Comparison of ENCODE assay signal across 2 cellular contexts in the genomic region with DNA sequence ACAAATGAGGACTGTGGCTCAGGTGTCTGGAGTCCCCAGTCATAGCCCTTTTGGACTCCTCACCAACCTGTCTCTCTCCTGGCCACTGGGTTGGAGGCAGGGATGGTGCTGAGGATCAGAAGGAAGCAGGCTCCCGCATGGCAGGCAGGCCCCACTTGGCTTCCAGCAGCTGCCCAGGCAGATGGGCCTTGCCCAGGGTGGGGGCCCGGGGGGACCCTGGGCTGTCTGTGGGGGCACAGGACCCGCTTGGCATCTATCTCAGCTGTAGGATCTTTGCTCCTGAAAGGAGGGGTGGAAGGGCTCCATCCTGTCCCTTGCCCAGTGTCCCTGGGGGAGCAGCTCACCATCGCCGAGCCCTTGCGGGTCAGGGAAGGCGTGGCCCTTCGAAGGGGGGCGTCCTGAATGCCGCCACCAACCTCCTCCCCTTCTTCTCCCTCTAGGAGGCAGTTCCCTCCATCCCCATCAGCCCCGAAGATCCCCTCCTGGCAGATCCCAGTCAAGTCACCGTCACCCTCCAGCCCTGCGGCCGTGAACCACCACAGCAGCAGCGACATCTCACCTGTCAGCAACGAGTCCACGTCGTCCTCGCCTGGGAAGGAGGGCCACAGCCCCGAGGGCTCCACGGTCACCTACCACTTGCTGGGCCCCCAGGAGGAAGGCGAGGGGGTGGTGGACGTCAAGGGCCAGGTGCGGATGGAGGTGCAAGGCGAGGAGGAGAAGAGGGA.
TF ChIP-seq lines count a peak whose summit lies in the region.

No MANE protein-coding gene starts in this region.

TF ChIP-seq in liver, 16 proteins besides CTCF, POLR2A, EP300 and RAD21:
- TF ChIP-seq, protein P1, sequence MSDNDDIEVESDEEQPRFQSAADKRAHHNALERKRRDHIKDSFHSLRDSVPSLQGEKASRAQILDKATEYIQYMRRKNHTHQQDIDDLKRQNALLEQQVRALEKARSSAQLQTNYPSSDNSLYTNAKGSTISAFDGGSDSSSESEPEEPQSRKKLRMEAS (IDR thresholded peaks at IDR 0.05), result no peak
- TF ChIP-seq YY1 (IDR thresholded peaks at IDR 0.05) (no peak), HNF4G (IDR thresholded peaks at IDR 0.05) (no peak), GABPA (IDR thresholded peaks at IDR 0.05 in 1 of 2, conservative IDR thresholded peaks at IDR 0.05 in 1 of 2) (no peak), JUND (IDR thresholded peaks at IDR 0.05) (no peak), FOXA2 (IDR thresholded peaks at IDR 0.05) (no peak), RXRA (IDR thresholded peaks at IDR 0.05) (no peak), TAF1 (conservative IDR thresholded peaks at IDR 0.05) (no peak), EGR1 (IDR thresholded peaks at IDR 0.05; ENCODE audit: low read depth in 2 of 2) (no peak), HNF4A (conservative IDR thresholded peaks at IDR 0.05) (no peak)
- TF ChIP-seq, protein P2, sequence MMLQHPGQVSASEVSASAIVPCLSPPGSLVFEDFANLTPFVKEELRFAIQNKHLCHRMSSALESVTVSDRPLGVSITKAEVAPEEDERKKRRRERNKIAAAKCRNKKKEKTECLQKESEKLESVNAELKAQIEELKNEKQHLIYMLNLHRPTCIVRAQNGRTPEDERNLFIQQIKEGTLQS (IDR thresholded peaks at IDR 0.05), result no peak
- TF ChIP-seq, protein P3, sequence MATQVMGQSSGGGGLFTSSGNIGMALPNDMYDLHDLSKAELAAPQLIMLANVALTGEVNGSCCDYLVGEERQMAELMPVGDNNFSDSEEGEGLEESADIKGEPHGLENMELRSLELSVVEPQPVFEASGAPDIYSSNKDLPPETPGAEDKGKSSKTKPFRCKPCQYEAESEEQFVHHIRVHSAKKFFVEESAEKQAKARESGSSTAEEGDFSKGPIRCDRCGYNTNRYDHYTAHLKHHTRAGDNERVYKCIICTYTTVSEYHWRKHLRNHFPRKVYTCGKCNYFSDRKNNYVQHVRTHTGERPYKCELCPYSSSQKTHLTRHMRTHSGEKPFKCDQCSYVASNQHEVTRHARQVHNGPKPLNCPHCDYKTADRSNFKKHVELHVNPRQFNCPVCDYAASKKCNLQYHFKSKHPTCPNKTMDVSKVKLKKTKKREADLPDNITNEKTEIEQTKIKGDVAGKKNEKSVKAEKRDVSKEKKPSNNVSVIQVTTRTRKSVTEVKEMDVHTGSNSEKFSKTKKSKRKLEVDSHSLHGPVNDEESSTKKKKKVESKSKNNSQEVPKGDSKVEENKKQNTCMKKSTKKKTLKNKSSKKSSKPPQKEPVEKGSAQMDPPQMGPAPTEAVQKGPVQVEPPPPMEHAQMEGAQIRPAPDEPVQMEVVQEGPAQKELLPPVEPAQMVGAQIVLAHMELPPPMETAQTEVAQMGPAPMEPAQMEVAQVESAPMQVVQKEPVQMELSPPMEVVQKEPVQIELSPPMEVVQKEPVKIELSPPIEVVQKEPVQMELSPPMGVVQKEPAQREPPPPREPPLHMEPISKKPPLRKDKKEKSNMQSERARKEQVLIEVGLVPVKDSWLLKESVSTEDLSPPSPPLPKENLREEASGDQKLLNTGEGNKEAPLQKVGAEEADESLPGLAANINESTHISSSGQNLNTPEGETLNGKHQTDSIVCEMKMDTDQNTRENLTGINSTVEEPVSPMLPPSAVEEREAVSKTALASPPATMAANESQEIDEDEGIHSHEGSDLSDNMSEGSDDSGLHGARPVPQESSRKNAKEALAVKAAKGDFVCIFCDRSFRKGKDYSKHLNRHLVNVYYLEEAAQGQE (IDR thresholded peaks at IDR 0.05), result no peak

TF ChIP-seq in HepG2, 621 proteins besides CTCF, POLR2A, EP300 and RAD21 (continued from another document):
- TF ChIP-seq, protein P4, sequence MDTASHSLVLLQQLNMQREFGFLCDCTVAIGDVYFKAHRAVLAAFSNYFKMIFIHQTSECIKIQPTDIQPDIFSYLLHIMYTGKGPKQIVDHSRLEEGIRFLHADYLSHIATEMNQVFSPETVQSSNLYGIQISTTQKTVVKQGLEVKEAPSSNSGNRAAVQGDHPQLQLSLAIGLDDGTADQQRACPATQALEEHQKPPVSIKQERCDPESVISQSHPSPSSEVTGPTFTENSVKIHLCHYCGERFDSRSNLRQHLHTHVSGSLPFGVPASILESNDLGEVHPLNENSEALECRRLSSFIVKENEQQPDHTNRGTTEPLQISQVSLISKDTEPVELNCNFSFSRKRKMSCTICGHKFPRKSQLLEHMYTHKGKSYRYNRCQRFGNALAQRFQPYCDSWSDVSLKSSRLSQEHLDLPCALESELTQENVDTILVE (CRISPR knock-in tag; IDR thresholded peaks at IDR 0.05), result no peak
- TF ChIP-seq JUNB (CRISPR knock-in tag; IDR thresholded peaks at IDR 0.05; ENCODE audit: borderline replicate concordance), result no peak
- TF ChIP-seq, protein P5, sequence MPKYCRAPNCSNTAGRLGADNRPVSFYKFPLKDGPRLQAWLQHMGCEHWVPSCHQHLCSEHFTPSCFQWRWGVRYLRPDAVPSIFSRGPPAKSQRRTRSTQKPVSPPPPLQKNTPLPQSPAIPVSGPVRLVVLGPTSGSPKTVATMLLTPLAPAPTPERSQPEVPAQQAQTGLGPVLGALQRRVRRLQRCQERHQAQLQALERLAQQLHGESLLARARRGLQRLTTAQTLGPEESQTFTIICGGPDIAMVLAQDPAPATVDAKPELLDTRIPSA (CRISPR knock-in tag; IDR thresholded peaks at IDR 0.05; ENCODE audit: borderline replicate concordance), result no peak
- TF ChIP-seq FIP1L1 (IDR thresholded peaks at IDR 0.05; ENCODE audit: borderline replicate concordance, insufficient read depth, low read depth, low read length), result no peak
- no peak for TF ChIP-seq ZNF790 (CRISPR knock-in tag; IDR thresholded peaks at IDR 0.05; ENCODE audit: borderline replicate concordance)
- no peak for TF ChIP-seq NRL (CRISPR knock-in tag; IDR thresholded peaks at IDR 0.05; ENCODE audit: borderline replicate concordance)
- no peak for TF ChIP-seq SOX6 (IDR thresholded peaks at IDR 0.05)
- no peak for TF ChIP-seq SOX6 (CRISPR knock-in tag; IDR thresholded peaks at IDR 0.05)
- TF ChIP-seq, protein P6, sequence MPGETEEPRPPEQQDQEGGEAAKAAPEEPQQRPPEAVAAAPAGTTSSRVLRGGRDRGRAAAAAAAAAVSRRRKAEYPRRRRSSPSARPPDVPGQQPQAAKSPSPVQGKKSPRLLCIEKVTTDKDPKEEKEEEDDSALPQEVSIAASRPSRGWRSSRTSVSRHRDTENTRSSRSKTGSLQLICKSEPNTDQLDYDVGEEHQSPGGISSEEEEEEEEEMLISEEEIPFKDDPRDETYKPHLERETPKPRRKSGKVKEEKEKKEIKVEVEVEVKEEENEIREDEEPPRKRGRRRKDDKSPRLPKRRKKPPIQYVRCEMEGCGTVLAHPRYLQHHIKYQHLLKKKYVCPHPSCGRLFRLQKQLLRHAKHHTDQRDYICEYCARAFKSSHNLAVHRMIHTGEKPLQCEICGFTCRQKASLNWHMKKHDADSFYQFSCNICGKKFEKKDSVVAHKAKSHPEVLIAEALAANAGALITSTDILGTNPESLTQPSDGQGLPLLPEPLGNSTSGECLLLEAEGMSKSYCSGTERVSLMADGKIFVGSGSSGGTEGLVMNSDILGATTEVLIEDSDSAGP (CRISPR knock-in tag; IDR thresholded peaks at IDR 0.05; ENCODE audit: borderline replicate concordance), result no peak
- no peak for TF ChIP-seq ZNF121 (CRISPR knock-in tag; IDR thresholded peaks at IDR 0.05)
- TF ChIP-seq MXD4 (CRISPR knock-in tag; IDR thresholded peaks at IDR 0.05), result no peak
- no peak for TF ChIP-seq NONO (IDR thresholded peaks at IDR 0.05)
- TF ChIP-seq NONO (CRISPR knock-in tag; conservative IDR thresholded peaks at IDR 0.05), result no peak
- TF ChIP-seq NFIB (CRISPR knock-in tag; IDR thresholded peaks at IDR 0.05; ENCODE audit: borderline replicate concordance), result no peak
- TF ChIP-seq ZNF564 (CRISPR knock-in tag; IDR thresholded peaks at IDR 0.05), result no peak
- TF ChIP-seq, protein P7, sequence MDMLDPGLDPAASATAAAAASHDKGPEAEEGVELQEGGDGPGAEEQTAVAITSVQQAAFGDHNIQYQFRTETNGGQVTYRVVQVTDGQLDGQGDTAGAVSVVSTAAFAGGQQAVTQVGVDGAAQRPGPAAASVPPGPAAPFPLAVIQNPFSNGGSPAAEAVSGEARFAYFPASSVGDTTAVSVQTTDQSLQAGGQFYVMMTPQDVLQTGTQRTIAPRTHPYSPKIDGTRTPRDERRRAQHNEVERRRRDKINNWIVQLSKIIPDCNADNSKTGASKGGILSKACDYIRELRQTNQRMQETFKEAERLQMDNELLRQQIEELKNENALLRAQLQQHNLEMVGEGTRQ (IDR thresholded peaks at IDR 0.05; ENCODE audit: low read depth, low read length), result no peak
- TF ChIP-seq, protein P7 (CRISPR knock-in tag; IDR thresholded peaks at IDR 0.05; ENCODE audit: borderline replicate concordance), result no peak
- TF ChIP-seq, protein P8, sequence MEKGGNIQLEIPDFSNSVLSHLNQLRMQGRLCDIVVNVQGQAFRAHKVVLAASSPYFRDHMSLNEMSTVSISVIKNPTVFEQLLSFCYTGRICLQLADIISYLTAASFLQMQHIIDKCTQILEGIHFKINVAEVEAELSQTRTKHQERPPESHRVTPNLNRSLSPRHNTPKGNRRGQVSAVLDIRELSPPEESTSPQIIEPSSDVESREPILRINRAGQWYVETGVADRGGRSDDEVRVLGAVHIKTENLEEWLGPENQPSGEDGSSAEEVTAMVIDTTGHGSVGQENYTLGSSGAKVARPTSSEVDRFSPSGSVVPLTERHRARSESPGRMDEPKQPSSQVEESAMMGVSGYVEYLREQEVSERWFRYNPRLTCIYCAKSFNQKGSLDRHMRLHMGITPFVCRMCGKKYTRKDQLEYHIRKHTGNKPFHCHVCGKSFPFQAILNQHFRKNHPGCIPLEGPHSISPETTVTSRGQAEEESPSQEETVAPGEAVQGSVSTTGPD (CRISPR knock-in tag; IDR thresholded peaks at IDR 0.05), result no peak
- no peak for TF ChIP-seq HOXD1 (CRISPR knock-in tag; IDR thresholded peaks at IDR 0.05)
- no peak for TF ChIP-seq ZNF598 (CRISPR knock-in tag; IDR thresholded peaks at IDR 0.05; ENCODE audit: borderline replicate concordance)
- no peak for TF ChIP-seq NAIF1 (CRISPR knock-in tag; IDR thresholded peaks at IDR 0.05; ENCODE audit: borderline replicate concordance)
- TF ChIP-seq ZNF878 (CRISPR knock-in tag; IDR thresholded peaks at IDR 0.05), result no peak
TF ChIP-seq in HepG2: peak in this region for 0.
